ENCODE assay signal across 8 cellular contexts in genomic region chr18:57629399-57629798, GRCh38. TPM values are rescaled to one million over a fixed set of nuclear protein-coding genes. Genes with fewer than 3 reads are reported as not detected.
DNase-seq lines count a peak whose midpoint lies in the region; ATAC-seq, FAIRE-seq and TF ChIP-seq lines count a peak whose summit lies in the region.
"Had no signal": no experiment of that assay in that cellular context is flagged by ENCODE, and none has a peak within 500 bp of the region (broad histone marks: within the 10 kb centered on the region; RNA-seq: fewer than 3 reads in every experiment).

No MANE protein-coding gene starts in this region.

- DNase-seq in GM12891 (ENCODE audit: insufficient read length, low spot score) (no peak), OCI-LY7 (ENCODE audit: low spot score) (peak; percentile 1), fibroblast of lung (ENCODE audit: low read depth in 2 of 2) (no peak), SJCRH30 (no peak)

- H3K4me3 ChIP-seq in OCI-LY7 (ENCODE audit: low read depth, low read length, poor library complexity, severe bottlenecking) (peak overlapping the region; percentile 91), fibroblast of lung (replicated peaks in 1 of 4; ENCODE audit: control extremely low read depth in 1 of 4, insufficient read depth in 1 of 4, low read depth in 3 of 4, low read length in 4 of 4) (peak overlapping the region in 2 of 4 experiments; percentile 70 to 76), skeletal muscle satellite cell (ENCODE audit: low read length) (peak overlapping the region; percentile 70), SJCRH30 (no peak overlapping the region; the same call in 1 of the 2 replicates)

- H3K27ac ChIP-seq in OCI-LY7 (ENCODE audit: low read depth, low read length, poor library complexity, severe bottlenecking) (no peak overlapping the region), fibroblast of lung (ENCODE audit: insufficient read depth, low read length) (no peak overlapping the region), SJCRH30 (no peak overlapping the region)

- H3K9me3 ChIP-seq in OCI-LY7 (ENCODE audit: low read length) (no peaks in the 10 kb centered on the region), fibroblast of lung (ENCODE audit: control insufficient read depth, insufficient read depth, low read depth, low read length) (no peaks in the 10 kb centered on the region), skeletal muscle satellite cell (replicated peaks; ENCODE audit: low read length) (no peaks in the 10 kb centered on the region), SJCRH30 (replicated peaks) (no peaks in the 10 kb centered on the region)
- H3K9me3 ChIP-seq: Peyer's patch had no signal

- H3K36me3 ChIP-seq in OCI-LY7 (ENCODE audit: insufficient read depth, low read length): no peaks in the 10 kb centered on the region
- no peaks in the 10 kb centered on the region for H3K36me3 ChIP-seq in fibroblast of lung (ENCODE audit: control insufficient read depth, insufficient read depth, low read length)
- no peaks in the 10 kb centered on the region for H3K36me3 ChIP-seq in skeletal muscle satellite cell (ENCODE audit: insufficient read depth, low read length)
- H3K36me3 ChIP-seq in SJCRH30: no peaks in the 10 kb centered on the region
- H3K36me3 ChIP-seq: Peyer's patch had no signal

- H3K9ac ChIP-seq in fibroblast of lung (ENCODE audit: insufficient read depth, low read length) (no peak overlapping the region), skeletal muscle satellite cell (ENCODE audit: low read depth, low read length) (peak overlapping the region; percentile 80)

- TF ChIP-seq POLR2A in GM12891 (IDR thresholded peaks at IDR 0.05; ENCODE audit: low read depth, low read length): no peak

- peaks cover 11% of the 10 kb centered on the region for H3K4me1 ChIP-seq in OCI-LY7 (ENCODE audit: insufficient read depth, low read length, poor library complexity, severe bottlenecking)
- peaks cover 6% of the 10 kb centered on the region for H3K4me1 ChIP-seq in fibroblast of lung (ENCODE audit: control insufficient read depth, extremely low read depth, insufficient read depth, low read length)
- peaks cover 13% of the 10 kb centered on the region for H3K4me1 ChIP-seq in skeletal muscle satellite cell (ENCODE audit: control insufficient read depth, insufficient read depth, low read length)
- H3K4me1 ChIP-seq in SJCRH30: peaks cover 3% of the 10 kb centered on the region; the same call in 1 of the 2 replicates

- ATAC-seq in GM18517 (IDR thresholded peaks at IDR 0.05; ENCODE audit: unreplicated experiment) (no peak), GM21381 (IDR thresholded peaks at IDR 0.05; ENCODE audit: unreplicated experiment) (no peak)

- POLR2A ChIA-PET in OCI-LY7 (lab: Charles Lee): interaction anchor here (0.6 kb wide), 2 partner anchors 9 to 23 kb away, joined by 3 to 6 read pairs; no protein-coding TSS in a partner anchor

- peak overlapping the region; percentile 90 for H2AFZ ChIP-seq in OCI-LY7 (ENCODE audit: low read length)
- H2AFZ ChIP-seq in fibroblast of lung (ENCODE audit: low read length): peak overlapping the region; percentile 98

- H3K9me2 ChIP-seq in OCI-LY7 (ENCODE audit: insufficient read depth, low read length): no peaks in the 10 kb centered on the region

- FAIRE-seq in GM12891 (lab: Jason Lieb, UNC): peak; percentile 54

- TSS peak; percentile 90 for BruUV-seq in OCI-LY7 (replicated peaks; lab: Mats Ljungman, UMichigan)

- CTCF ChIA-PET in OCI-LY7 (lab: Charles Lee; ENCODE audit: unreplicated experiment): no interaction called here

- 0 out of 2 replicates have a peak, but pooled peaks cover 4% of the 10 kb centered on the region for H4K20me1 ChIP-seq in OCI-LY7 (ENCODE audit: insufficient read depth, low read length)
- no peaks in the 10 kb centered on the region for H4K20me1 ChIP-seq in fibroblast of lung (ENCODE audit: control insufficient read depth, extremely low read depth, insufficient read depth, low read length)

- H3K27me3 ChIP-seq in fibroblast of lung (ENCODE audit: control insufficient read depth, insufficient read depth, low read length): no peaks in the 10 kb centered on the region
- no peaks in the 10 kb centered on the region for H3K27me3 ChIP-seq in skeletal muscle satellite cell (ENCODE audit: control insufficient read depth, insufficient read depth, low read length)
- no peaks in the 10 kb centered on the region for H3K27me3 ChIP-seq in SJCRH30
- H3K27me3 ChIP-seq: Peyer's patch had no signal

- intact Hi-C loops in OCI-LY7 (cut with micrococcal nuclease; ENCODE audit: unreplicated experiment): no loop called here

- H3K4me2 ChIP-seq in OCI-LY7 (ENCODE audit: low read length): peak overlapping the region; percentile 88
- peak overlapping the region; percentile 76 for H3K4me2 ChIP-seq in fibroblast of lung (ENCODE audit: extremely low read depth, insufficient read depth, low read length)
- peak overlapping the region; percentile 88 for H3K4me2 ChIP-seq in skeletal muscle satellite cell (ENCODE audit: low read length)

- TF ChIP-seq CTCF in OCI-LY7 (conservative IDR thresholded peaks at IDR 0.05; ENCODE audit: low read length) (no peak), fibroblast of lung (conservative IDR thresholded peaks at IDR 0.05 in 1 of 2, IDR thresholded peaks at IDR 0.05 in 1 of 2; ENCODE audit: low read depth in 1 of 2, low read length in 2 of 2) (no peak)

- H3K79me2 ChIP-seq in OCI-LY7 (ENCODE audit: insufficient read depth, low read depth, low read length): peaks cover 10% of the 10 kb centered on the region; the same call in 1 of the 2 replicates
- no peaks in the 10 kb centered on the region for H3K79me2 ChIP-seq in fibroblast of lung (ENCODE audit: control insufficient read depth, insufficient read depth, low read length)

TF ChIP-seq in GM12891, 5 proteins besides CTCF, POLR2A, EP300 and RAD21:
- TF ChIP-seq PAX5 (IDR thresholded peaks at IDR 0.05; ENCODE audit: insufficient read depth, low read length, severe bottlenecking): no peak
- TF ChIP-seq TAF1 (IDR thresholded peaks at IDR 0.05; ENCODE audit: low read depth, low read length): no peak
- no peak for TF ChIP-seq POLR2AphosphoS5 (IDR thresholded peaks at IDR 0.05; ENCODE audit: low read depth, low read length)
- no peak for TF ChIP-seq POU2F2 (IDR thresholded peaks at IDR 0.05; ENCODE audit: low read depth, low read length)
- TF ChIP-seq SPI1 (IDR thresholded peaks at IDR 0.05; ENCODE audit: low read depth, low read length): no peak

RNA-seq across cellular contexts. Expression of gene NARS1, which starts 7.8 kb away (rescaled TPM):
- 50.9 TPM for polyA plus RNA-seq in GM12891 (2012; ENCODE audit: low read depth, missing spikeins)
- 68.7 and 102 TPM in 2 replicates for total RNA-seq in OCI-LY7 (2014; rRNA removed; shearing (Covaris generic))
- total RNA-seq in OCI-LY7 (2022) (77.7 and 83.4 TPM in 2 replicates), fibroblast of lung (202 and 207 TPM in 2 replicates)
- polyA plus RNA-seq in fibroblast of lung: 133 and 140 TPM in 2 replicates
- 107 and 121 TPM in 2 replicates for polyA plus RNA-seq in fibroblast of lung (2012)
- polyA minus RNA-seq in fibroblast of lung (ENCODE audit: low replicate concordance): 58.5 and 88.0 TPM in 2 replicates
- 149 and 180 TPM in 2 replicates for total RNA-seq in skeletal muscle satellite cell (2012; rRNA removed)
- 83.8 and 90.8 TPM in 2 replicates for total RNA-seq in SJCRH30 (2014; rRNA removed; shearing (Covaris generic))

RNA-seq across cellular contexts. Expression of gene FECH, which starts 42.9 kb away (rescaled TPM):
- 12.0 TPM for polyA plus RNA-seq in GM12891 (2012; ENCODE audit: low read depth, missing spikeins)
- 14.2 and 14.5 TPM in 2 replicates for total RNA-seq in OCI-LY7 (2014; rRNA removed; shearing (Covaris generic))
- total RNA-seq in OCI-LY7 (2022): 5.0 and 5.3 TPM in 2 replicates
- 17.7 and 23.8 TPM in 2 replicates for total RNA-seq in fibroblast of lung
- 44.4 and 52.7 TPM in 2 replicates for polyA plus RNA-seq in fibroblast of lung
- 27.4 and 33.3 TPM in 2 replicates for polyA plus RNA-seq in fibroblast of lung (2012)
- polyA minus RNA-seq in fibroblast of lung (ENCODE audit: low replicate concordance): 18.0 and 26.1 TPM in 2 replicates
- 21.0 and 31.9 TPM in 2 replicates for total RNA-seq in skeletal muscle satellite cell (2012; rRNA removed)
- 11.8 and 12.6 TPM in 2 replicates for total RNA-seq in SJCRH30 (2014; rRNA removed; shearing (Covaris generic))
